In genomic region chr2:120293991-120294329, GRCh38 we compare ENCODE assay signal across 11 cellular contexts. TPM values are rescaled to one million over a fixed set of nuclear protein-coding genes. Genes with fewer than 3 reads are reported as not detected.
DNase-seq lines count a peak whose midpoint lies in the region; ATAC-seq, FAIRE-seq and TF ChIP-seq lines count a peak whose summit lies in the region.
"Had no signal": no experiment of that assay in that cellular context is flagged by ENCODE, and none has a peak within 500 bp of the region (broad histone marks: within the 10 kb centered on the region; RNA-seq: fewer than 3 reads in every experiment).

No MANE protein-coding gene starts in this region.

- H3K4me1 ChIP-seq in BE2C (no peaks in the 10 kb centered on the region), PC-9 (replicated peaks; ENCODE audit: insufficient read depth) (peaks cover 39% of the 10 kb centered on the region), tibial nerve (no peaks in the 10 kb centered on the region)

- no peak for TF ChIP-seq EP300 in tibial nerve (IDR thresholded peaks at IDR 0.05)

- no peaks in the 10 kb centered on the region for H4K20me1 ChIP-seq in PC-9 (ENCODE audit: insufficient read depth)

- no peak overlapping the region for H2AFZ ChIP-seq in PC-9

- no peaks in the 10 kb centered on the region for H3K4me1 Mint-ChIP-seq in CD14-positive monocyte

- H3K4me3 Mint-ChIP-seq in CD14-positive monocyte: no peak overlapping the region
- H3K4me3 Mint-ChIP-seq: activated CD8-positive, alpha-beta memory T cell treated with anti-CD3 and anti-CD28 coated beads, Interleukin-2, amount 10 ng/mL, durations not matched to agents 7 days and 5 days had no signal

- no peak overlapping the region for H3K4me3 ChIP-seq in BE2C (ENCODE audit: low read depth, low read length)
- no peak overlapping the region for H3K4me3 ChIP-seq in PC-9
- H3K4me3 ChIP-seq in tibial nerve: no peak overlapping the region

- CTCF ChIA-PET in PC-9 (lab: Charles Lee): no interaction called here

- intact Hi-C loops in PC-9 (cut with micrococcal nuclease; ENCODE audit: unreplicated experiment): no loop called here
- intact Hi-C loops in CD14-positive monocyte (cut with micrococcal nuclease): no loop called here

- H3K27me3 ChIP-seq in BE2C (no peaks in the 10 kb centered on the region), PC-9 (ENCODE audit: insufficient read depth, low read depth) (no peaks in the 10 kb centered on the region), tibial nerve (no peaks in the 10 kb centered on the region)

- TF ChIP-seq CTCF in BE2C (IDR thresholded peaks at IDR 0.05; ENCODE audit: low read depth, low read length): no peak
- no peak for TF ChIP-seq CTCF in PC-9 (conservative IDR thresholded peaks at IDR 0.05)
- no peak for TF ChIP-seq CTCF in CD14-positive monocyte (IDR thresholded peaks at IDR 0.05)
- TF ChIP-seq CTCF in tibial nerve (IDR thresholded peaks at IDR 0.05): no peak

- no peak for TF ChIP-seq POLR2A in tibial nerve (IDR thresholded peaks at IDR 0.05)

- peaks cover 26% of the 10 kb centered on the region for H3K79me2 ChIP-seq in PC-9 (ENCODE audit: low read depth)

- no peaks in the 10 kb centered on the region for H3K27me3 Mint-ChIP-seq in CD14-positive monocyte (ENCODE audit: low read depth in 3 of 3)
- H3K27me3 Mint-ChIP-seq: activated CD8-positive, alpha-beta memory T cell treated with anti-CD3 and anti-CD28 coated beads, Interleukin-2, amount 10 ng/mL, durations not matched to agents 7 days and 5 days had no signal

- no TSS peak for BruUV-seq in PC-9 (replicated peaks; lab: Mats Ljungman, UMichigan)

- H3K9me3 Mint-ChIP-seq in CD14-positive monocyte: no peaks in the 10 kb centered on the region

- DNase-seq in BE2C (peak; percentile 18), RCC 7860 (ENCODE audit: low spot score) (no peak), PC-9 (no peak), CD14-positive monocyte (ENCODE audit: low spot score) (no peak), GM03348 (ENCODE audit: low spot score) (no peak), tibial nerve (ENCODE audit: low spot score in 2 of 2) (no peak)
- DNase-seq: activated CD8-positive, alpha-beta memory T cell treated with anti-CD3 and anti-CD28 coated beads, Interleukin-2, amount 10 ng/mL, durations not matched to agents 7 days and 5 days; occipital lobe; SHP77 had no signal

- H3K4me2 ChIP-seq in PC-9: no peak overlapping the region

- peak; percentile 38 for FAIRE-seq in RCC 7860 (lab: Jason Lieb, UNC)

- peaks cover 79 to 93% of the 10 kb centered on the region in 2 donors for H3K36me3 Mint-ChIP-seq in CD14-positive monocyte

- H3K36me3 ChIP-seq in BE2C: no peaks in the 10 kb centered on the region
- peaks cover 42% of the 10 kb centered on the region for H3K36me3 ChIP-seq in PC-9 (ENCODE audit: low read depth)
- peaks cover 0 to 99% (median 18%) of the 10 kb centered on the region in 3 donors for H3K36me3 ChIP-seq in tibial nerve

- ATAC-seq in GM19035 (IDR thresholded peaks at IDR 0.05; ENCODE audit: unreplicated experiment) (peak; percentile 95), HG02852 (IDR thresholded peaks at IDR 0.05; ENCODE audit: unreplicated experiment) (peak; percentile 96)
- ATAC-seq: activated CD8-positive, alpha-beta memory T cell treated with anti-CD3 and anti-CD28 coated beads, Interleukin-2, amount 10 ng/mL, durations not matched to agents 7 days and 5 days had no signal

- H3K27ac ChIP-seq in PC-9 (no peak overlapping the region), tibial nerve (no peak overlapping the region)

- POLR2A ChIA-PET in PC-9 (lab: Charles Lee; ENCODE audit: unreplicated experiment): no interaction called here

- H3K9me3 ChIP-seq in BE2C (no peaks in the 10 kb centered on the region), PC-9 (ENCODE audit: insufficient read depth, low read depth) (no peaks in the 10 kb centered on the region), tibial nerve (no peaks in the 10 kb centered on the region)

- no peak overlapping the region for H3K27ac Mint-ChIP-seq in CD14-positive monocyte
- H3K27ac Mint-ChIP-seq: activated CD8-positive, alpha-beta memory T cell treated with anti-CD3 and anti-CD28 coated beads, Interleukin-2, amount 10 ng/mL, durations not matched to agents 7 days and 5 days had no signal

- H3F3A ChIP-seq in PC-9 (ENCODE audit: insufficient read depth, low read depth): peaks cover 38% of the 10 kb centered on the region

- WGBS in tibial nerve, 2 donors: 65 to 86% methylated on average over 2 of the region's 2 CpGs

- no peaks in the 10 kb centered on the region for H3K9me2 ChIP-seq in PC-9 (ENCODE audit: insufficient read depth)

RNA-seq across cellular contexts. Expression of gene RALB, which starts 41.3 kb away (rescaled TPM):
- 45.6 TPM for polyA plus RNA-seq in BE2C (2012; ENCODE audit: insufficient read depth, insufficient read length, low read depth)
- total RNA-seq in PC-9 (2021) (74.2 and 86.6 TPM in 2 replicates), tibial nerve (10 to 100 TPM; 35.1 to 40.4 (median 39.8) TPM)
- 100 to 1,000 TPM; 139 to 163 TPM for polyA plus RNA-seq in CD14-positive monocyte

RNA-seq across cellular contexts. Expression of gene INHBB, which starts 52.0 kb away (rescaled TPM):
- polyA plus RNA-seq in BE2C (2012; ENCODE audit: insufficient read depth, insufficient read length, low read depth): not detected
- 50.0 and 57.5 TPM in 2 replicates for total RNA-seq in PC-9 (2021)
- polyA plus RNA-seq in CD14-positive monocyte: not detected
- 10 to 100 TPM; 21.9 to 26.5 (median 24.3) TPM for total RNA-seq in tibial nerve
- total RNA-seq: activated CD8-positive, alpha-beta memory T cell treated with anti-CD3 and anti-CD28 coated beads, Interleukin-2, amount 10 ng/mL, durations not matched to agents 7 days and 5 days had no signal
